13 cellular contexts compared by ENCODE assay signal in the genomic region with DNA sequence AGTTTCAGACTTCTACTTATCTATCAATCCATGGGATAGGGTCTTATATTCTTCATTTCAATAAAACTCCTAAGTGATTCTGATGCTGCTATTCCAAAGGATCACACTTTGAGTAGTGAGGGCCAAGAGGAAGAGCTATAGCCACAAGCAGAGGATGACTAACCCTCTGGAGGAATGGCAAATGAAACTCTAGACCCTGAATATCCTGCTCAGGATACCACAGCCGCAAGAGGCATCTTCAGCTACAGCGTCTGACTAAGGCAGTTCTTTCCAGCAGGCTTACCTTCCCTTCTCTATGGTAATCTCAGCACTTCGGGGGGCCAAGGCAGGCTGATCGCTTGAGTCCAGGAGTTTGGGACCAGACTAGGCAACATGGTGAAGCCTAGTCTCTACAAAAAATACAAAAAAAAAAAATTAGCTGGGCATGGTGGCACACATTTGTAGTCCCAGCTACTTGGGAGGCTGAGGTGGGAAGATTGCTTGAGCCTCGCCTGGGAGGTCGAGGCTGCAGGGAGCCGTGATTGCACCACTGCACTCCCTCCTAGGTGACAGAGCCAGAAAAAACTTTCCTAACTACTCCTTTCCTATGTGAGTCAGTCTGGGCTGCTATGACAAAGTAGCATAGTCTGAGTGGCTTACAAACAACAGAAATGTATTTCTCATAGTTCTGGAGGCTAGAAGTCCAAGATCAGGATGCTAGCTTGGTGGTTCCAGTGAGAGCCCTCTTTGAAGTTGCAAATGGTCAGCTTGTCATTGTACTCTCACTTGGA.
A peak's percentile ranks its signal among the peaks of the same experiment; 100 is the strongest.
DNase-seq lines count a peak whose midpoint lies in the region; ATAC-seq, FAIRE-seq and TF ChIP-seq lines count a peak whose summit lies in the region.
"Had no signal": no experiment of that assay in that cellular context is flagged by ENCODE, and none has a peak within 500 bp of the region (broad histone marks: within the 10 kb centered on the region; RNA-seq: fewer than 3 reads in every experiment).

No MANE protein-coding gene starts in this region.

- H2AFZ ChIP-seq in GM23248 = no peak overlapping the region

- H3K4me3 ChIP-seq in GM23248 = peak overlapping the region; percentile 40; the same call in 1 of the 2 replicates
- no peak overlapping the region for H3K4me3 ChIP-seq in gastrocnemius medialis

- TF ChIP-seq POLR2A in gastrocnemius medialis (IDR thresholded peaks at IDR 0.05) (no peak), GM12892 (IDR thresholded peaks at IDR 0.05; ENCODE audit: low read depth, low read length) (no peak)

- no peaks in the 10 kb centered on the region for H4K20me1 ChIP-seq in GM23248 (ENCODE audit: insufficient read depth)

- peak overlapping the region; percentile 64 for H3K4me2 ChIP-seq in GM23248 (ENCODE audit: unreplicated experiment)
- H3K4me2 ChIP-seq: KMS-11 had no signal

- no peak for FAIRE-seq in GM12892 (lab: Jason Lieb, UNC)

- H3K9ac ChIP-seq in GM23248 = peak overlapping the region; percentile 79
- H3K9ac ChIP-seq: KMS-11 had no signal

- H3K9me2 ChIP-seq in GM23248 (ENCODE audit: insufficient read depth) = no peaks in the 10 kb centered on the region

- in situ Hi-C loops in GM23248 (cut with MboI) = loop anchor here (10.0 kb wide), 1 partner anchor 367 kb away; the partner anchor contains the start of gene IRS1
- in situ Hi-C loops in gastrocnemius medialis (cut with MboI; ENCODE audit: low sequenced_read_pairs in 4 of 4) = no loop called here

- no peaks in the 10 kb centered on the region for H3K79me2 ChIP-seq in GM23248 (ENCODE audit: insufficient read depth)

- H3F3A ChIP-seq in GM23248 (ENCODE audit: insufficient read depth) = peaks cover 42% of the 10 kb centered on the region

- ATAC-seq in gastrocnemius medialis = peak; percentile 100
- ATAC-seq in HG02870 (IDR thresholded peaks at IDR 0.05; ENCODE audit: unreplicated experiment) = no peak
- ATAC-seq: naive thymus-derived CD4-positive, alpha-beta T cell had no signal

- no peaks in the 10 kb centered on the region for H3K9me3 ChIP-seq in GM23248 (ENCODE audit: low read depth)
- H3K9me3 ChIP-seq in gastrocnemius medialis = no peaks in the 10 kb centered on the region

- peak; percentile 95 for DNase-seq in GM23248
- peak; percentile 97 for DNase-seq in RPMI7951 (ENCODE audit: low read depth)
- peak; percentile 93 for DNase-seq in fibroblast of gingiva (ENCODE audit: low read depth)
- DNase-seq in gastrocnemius medialis = peak; percentile 49 to 57
- no peak for DNase-seq in activated CD4-positive, CD25-positive, alpha-beta regulatory T cell treated with anti-CD3 and anti-CD28 coated beads, Interleukin-2, amount 50 U/mL, for 72 hours
- no peak for DNase-seq in GM12892 (ENCODE audit: insufficient read length)
- no peak for DNase-seq in NCI-H1105 treated with DMSO at 0.1 percent for 48 hours (lab: John Stamatoyannopoulos, UW)
- DNase-seq: activated CD4-positive, alpha-beta T cell treated with anti-CD3 and anti-CD28 coated beads, Interleukin-2, amount 50 U/mL, for 1 hour; naive thymus-derived CD4-positive, alpha-beta T cell; NCI-H748 treated with DMSO at 0.1 percent for 48 hours; stimulated activated CD4-positive, alpha-beta T cell treated with anti-CD3 and anti-CD28 coated beads, Interleukin-2, amount 100 ng/mL, for 48 hours had no signal

- intact Hi-C loops in gastrocnemius medialis (cut with DNase I; ENCODE audit: low total_unique reads) = loop anchor here (1.0 to 5.0 kb wide), 3 partner anchors 50 to 372 kb away; partner anchors contain the start of gene IRS1

- no peaks in the 10 kb centered on the region for H3K36me3 ChIP-seq in GM23248 (ENCODE audit: low read depth)
- H3K36me3 ChIP-seq in gastrocnemius medialis = no peaks in the 10 kb centered on the region

- TF ChIP-seq CTCF in gastrocnemius medialis (IDR thresholded peaks at IDR 0.05 in 4 of 5, conservative IDR thresholded peaks at IDR 0.05 in 1 of 5) = no peak

- H3K27ac ChIP-seq in GM23248 (peak overlapping the region; percentile 99), gastrocnemius medialis (peak overlapping the region; percentile 71 to 80 (median 74))
- H3K27ac ChIP-seq: KMS-11 had no signal

- H3K27me3 ChIP-seq in GM23248 (replicated peaks; ENCODE audit: insufficient read depth) (no peaks in the 10 kb centered on the region), gastrocnemius medialis (no peaks in the 10 kb centered on the region)

- H3K4me1 ChIP-seq in GM23248 (ENCODE audit: insufficient read depth) (peaks cover 72% of the 10 kb centered on the region), gastrocnemius medialis (peaks cover 13 to 25% of the 10 kb centered on the region in 2 donors)

- 5 to 13% methylated on average over 7 of the region's 7 CpGs for WGBS in GM23248 (ENCODE audit: low coverage in 1 of 2, low lambda C conversion rate in 2 of 2, missing lambda C conversion rate in 2 of 2), 2 experiments

Comparison
In these comparisons a context has a peak if more than half of its experiments do, and no peak if none do; other contexts are left out.
1. DNase-seq: peak in GM23248 (single experiment), RPMI7951 (single experiment), fibroblast of gingiva (single experiment) and gastrocnemius medialis (2 of 2); none in activated CD4-positive, CD25-positive, alpha-beta regulatory T cell treated with anti-CD3 and anti-CD28 coated beads, Interleukin-2, amount 50 U/mL, for 72 hours (single experiment), GM12892 (single experiment) and NCI-H1105 treated with DMSO at 0.1 percent for 48 hours (single experiment).